Comparison of ENCODE assay signal across 8 cellular contexts in genomic region chr2:176638167-176639015, GRCh38.
A peak's percentile ranks its signal among the peaks of the same experiment; 100 is the strongest.
DNase-seq lines count a peak whose midpoint lies in the region; ATAC-seq and TF ChIP-seq lines count a peak whose summit lies in the region.

No MANE protein-coding gene starts in this region.

- TF ChIP-seq RAD21 in Ishikawa (IDR thresholded peaks at IDR 0.05; ENCODE audit: low read depth): peak; percentile 82

- peak; percentile 15 for DNase-seq in DMS114 treated with DMSO at 0.1 percent for 48 hours (lab: John Stamatoyannopoulos, UW; ENCODE audit: unreplicated experiment)
- DNase-seq in RPMI7951 (ENCODE audit: low read depth): peak; percentile 72
- peak; percentile 54 for DNase-seq in activated naive CD4-positive, alpha-beta T cell treated with Interleukin-2 at 50 U/mL for 16 hours
- peak; percentile 44 to 57 for DNase-seq in tibial nerve (ENCODE audit: low spot score in 2 of 2)

- ATAC-seq in GM21576 (IDR thresholded peaks at IDR 0.05; ENCODE audit: unreplicated experiment): peak; percentile 84
- peak; percentile 78 for ATAC-seq in gastroesophageal sphincter

- no peak for TF ChIP-seq POLR2A in gastroesophageal sphincter (IDR thresholded peaks at IDR 0.05)
- TF ChIP-seq POLR2A in tibial nerve (IDR thresholded peaks at IDR 0.05): no peak

- WGBS in gastroesophageal sphincter (ENCODE audit: low coverage in 1 of 2), 2 donors: 9 to 10% methylated on average over 35 to 37 of the region's 39 CpGs
- WGBS in tibial nerve, 2 donors: 9 to 11% methylated on average over 39 of the region's 39 CpGs

- peaks cover 0 to 15% (median 0%) of the 10 kb centered on the region in 3 donors for H3K4me1 ChIP-seq in gastroesophageal sphincter
- H3K4me1 ChIP-seq in neutrophil (ENCODE audit: control insufficient read depth in 1 of 2, insufficient read depth in 1 of 2, low read depth in 1 of 2, low read length in 1 of 2): peaks cover 6 to 8% of the 10 kb centered on the region in 2 experiments
- H3K4me1 ChIP-seq in tibial nerve: peaks cover 0 to 8% (median 6%) of the 10 kb centered on the region in 4 donors

- H3K27me3 ChIP-seq in gastroesophageal sphincter (peaks cover 96% of the 10 kb centered on the region), neutrophil (peaks cover 99% of the 10 kb centered on the region), tibial nerve (peaks cover 0 to 72% of the 10 kb centered on the region in 2 donors)

- H3K9me3 ChIP-seq in gastroesophageal sphincter (no peaks in the 10 kb centered on the region), neutrophil (no peaks in the 10 kb centered on the region), tibial nerve (no peaks in the 10 kb centered on the region)

- H3K36me3 ChIP-seq in gastroesophageal sphincter (no peaks in the 10 kb centered on the region), neutrophil (no peaks in the 10 kb centered on the region), tibial nerve (no peaks in the 10 kb centered on the region)

- TF ChIP-seq EP300 in Ishikawa (IDR thresholded peaks at IDR 0.05; ENCODE audit: borderline replicate concordance): no peak
- no peak for TF ChIP-seq EP300 in gastroesophageal sphincter (IDR thresholded peaks at IDR 0.05)
- TF ChIP-seq EP300 in tibial nerve (IDR thresholded peaks at IDR 0.05): no peak

- TF ChIP-seq CTCF in gastroesophageal sphincter (IDR thresholded peaks at IDR 0.05) (peak in 3 of 4 experiments; percentile 61 to 77 (median 75)), neutrophil (IDR thresholded peaks at IDR 0.05) (no peak), tibial nerve (IDR thresholded peaks at IDR 0.05) (peak; percentile 61 to 86 (median 76))

- H3K4me3 ChIP-seq in gastroesophageal sphincter (peak overlapping the region; percentile 40 to 66), neutrophil (ENCODE audit: low read depth in 1 of 2, low read length in 1 of 2) (peak overlapping the region; percentile 8 to 40), tibial nerve (peak overlapping the region; percentile 58 to 84 (median 62))

- peak overlapping the region in 2 of 4 donors; percentile 76 to 79 for H3K27ac ChIP-seq in gastroesophageal sphincter
- H3K27ac ChIP-seq in neutrophil: no peak overlapping the region
- peak overlapping the region; percentile 51 to 85 (median 63) for H3K27ac ChIP-seq in tibial nerve

TF ChIP-seq in Ishikawa, 13 proteins besides CTCF, POLR2A, EP300 and RAD21:
- no peak for TF ChIP-seq YY1 (IDR thresholded peaks at IDR 0.05; ENCODE audit: low read depth)
- TF ChIP-seq NFIC (IDR thresholded peaks at IDR 0.05): no peak
- no peak for TF ChIP-seq TCF12 (IDR thresholded peaks at IDR 0.05; ENCODE audit: low read depth)
- no peak for TF ChIP-seq EGR1 (IDR thresholded peaks at IDR 0.05)
- no peak for TF ChIP-seq ZBTB7A (IDR thresholded peaks at IDR 0.05; ENCODE audit: low read depth)

Comparison
In these comparisons a context has a peak if more than half of its experiments do, and no peak if none do; other contexts are left out.
1. DNase-seq: peak in every context shown above with its lines; median percentile 72 in RPMI7951; 54 in activated naive CD4-positive, alpha-beta T cell treated with Interleukin-2 at 50 U/mL for 16 hours; 50 in tibial nerve; 15 in DMS114 treated with DMSO at 0.1 percent for 48 hours.